18 cellular contexts compared by ENCODE assay signal in genomic region chr11:92424281-92424680, GRCh38.
A peak's percentile ranks its signal among the peaks of the same experiment; 100 is the strongest.
DNase-seq lines count a peak whose midpoint lies in the region; ATAC-seq and TF ChIP-seq lines count a peak whose summit lies in the region.
"Had no signal": no experiment of that assay in that cellular context is flagged by ENCODE, and none has a peak within 500 bp of the region (broad histone marks: within the 10 kb centered on the region; RNA-seq: fewer than 3 reads in every experiment).

No MANE protein-coding gene starts in this region.

- DNase-seq in EL (peak; percentile 62), astrocyte of the cerebellum (ENCODE audit: low read depth) (peak; percentile 83), glomerular visceral epithelial cell (ENCODE audit: extremely low spot score) (peak; percentile 4), stromal cell of bone marrow (ENCODE audit: low read depth) (peak; percentile 83), NCI-H2171 (lab: John Stamatoyannopoulos, UW) (no peak), GM13976 (ENCODE audit: low spot score) (no peak), G401 (ENCODE audit: low spot score) (no peak)
- DNase-seq: C1 segment of cervical spinal cord, KG1, NCI-H1048, NCI-H2081 treated with DMSO at 0.1 percent for 48 hours, NCI-H2227 treated with DMSO at 0.1 percent for 48 hours, NCI-H524 treated with DMSO at 0.1 percent for 48 hours, Right ventricle myocardium superior, T-cell had no signal

- in situ Hi-C loops in astrocyte of the cerebellum (cut with HindIII; ENCODE audit: low sequenced_read_pairs) (no loop called here), GM13976 (cut with MboI; ENCODE audit: low sequenced_read_pairs, unreplicated experiment) (no loop called here), G401 (cut with HindIII; ENCODE audit: low sequenced_read_pairs) (no loop called here)

- no peak for ATAC-seq in HG02973 (IDR thresholded peaks at IDR 0.05; ENCODE audit: unreplicated experiment)
- ATAC-seq: Panc1, T-cell had no signal

- no peak overlapping the region for H3K4me3 ChIP-seq in astrocyte of the cerebellum (ENCODE audit: low read depth, low read length)
- H3K4me3 ChIP-seq: SK-N-MC had no signal

- TF ChIP-seq CTCF in astrocyte of the cerebellum (IDR thresholded peaks at IDR 0.05; ENCODE audit: low read depth, low read length, missing control alignments) (no peak), GM13976 (IDR thresholded peaks at IDR 0.05; ENCODE audit: borderline replicate concordance, control extremely low read depth, extremely low read depth, insufficient read depth, missing control alignments) (no peak)

Comparison
In these comparisons a context has a peak if more than half of its experiments do, and no peak if none do; other contexts are left out.
1. DNase-seq: peak in EL (single experiment), astrocyte of the cerebellum (single experiment), glomerular visceral epithelial cell (single experiment) and stromal cell of bone marrow (single experiment); none in NCI-H2171 (single experiment), GM13976 (single experiment) and G401 (single experiment).